In the genomic region with DNA sequence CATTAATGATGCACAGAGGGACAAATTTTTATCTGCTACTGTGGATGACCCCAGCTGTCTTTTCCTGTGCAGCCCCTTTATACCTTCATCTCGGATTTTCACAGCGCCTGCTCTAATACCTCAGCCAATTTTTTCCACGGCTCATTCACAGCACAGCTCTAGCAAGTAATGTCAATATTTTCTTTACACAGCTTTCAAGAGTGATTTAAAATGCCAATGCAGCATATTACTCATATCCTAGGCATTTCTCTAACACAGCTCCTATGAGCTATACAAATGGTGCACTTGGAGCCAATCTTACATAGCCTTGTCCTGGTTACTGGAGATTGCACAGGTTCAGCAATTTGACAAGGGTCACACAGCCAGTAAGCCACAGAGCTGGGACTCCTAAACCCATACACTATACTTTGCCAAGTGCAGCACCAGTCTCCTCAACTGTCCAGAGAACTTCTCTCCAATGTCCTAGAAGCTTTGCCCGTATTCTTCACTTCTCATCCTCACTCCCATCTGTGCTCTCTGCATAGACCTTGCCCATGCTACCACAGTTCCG, we compare ENCODE assay signal across 16 cellular contexts.
DNase-seq lines count a peak whose midpoint lies in the region; ATAC-seq and TF ChIP-seq lines count a peak whose summit lies in the region.
"Had no signal": no experiment of that assay in that cellular context is flagged by ENCODE, and none has a peak within 500 bp of the region (broad histone marks: within the 10 kb centered on the region; RNA-seq: fewer than 3 reads in every experiment).

No MANE protein-coding gene starts in this region.

- no peaks in the 10 kb centered on the region for H3F3A ChIP-seq in MM.1S (ENCODE audit: insufficient read depth, low read length)

- H3K27me3 ChIP-seq in RWPE2 (ENCODE audit: insufficient read depth, poor library complexity, severe bottlenecking), result no peaks in the 10 kb centered on the region
- H3K27me3 ChIP-seq in MM.1S (replicated peaks; ENCODE audit: insufficient read depth, low read length), result no peaks in the 10 kb centered on the region

- H4K20me1 ChIP-seq in MM.1S (ENCODE audit: insufficient read depth, low read length), result no peaks in the 10 kb centered on the region

- H3K4me2 ChIP-seq in MM.1S (ENCODE audit: low read depth, low read length), result no peak overlapping the region

- no peaks in the 10 kb centered on the region for H3K79me2 ChIP-seq in MM.1S (ENCODE audit: low read length)

- H3K27ac ChIP-seq in RWPE2 (ENCODE audit: poor library complexity, severe bottlenecking), result no peak overlapping the region
- no peak overlapping the region for H3K27ac ChIP-seq in MM.1S (ENCODE audit: low read length)
- H3K27ac ChIP-seq: psoas muscle had no signal

- intact Hi-C loops in sciatic nerve (cut with DNase I), result no loop called here

- TF ChIP-seq CTCF in RWPE2 (IDR thresholded peaks at IDR 0.05; ENCODE audit: poor library complexity, severe bottlenecking) (no peak), fibroblast of pulmonary artery (IDR thresholded peaks at IDR 0.05; ENCODE audit: low read length, missing control alignments) (no peak), MM.1S (IDR thresholded peaks at IDR 0.05; ENCODE audit: low read length) (no peak)

- peaks cover 4% of the 10 kb centered on the region for H3K9me3 ChIP-seq in RWPE2 (ENCODE audit: severe bottlenecking)
- H3K9me3 ChIP-seq in MM.1S (replicated peaks; ENCODE audit: insufficient read depth, low read length), result no peaks in the 10 kb centered on the region
- H3K9me3 ChIP-seq: psoas muscle had no signal

- H3K9ac ChIP-seq in MM.1S (ENCODE audit: low read length), result no peak overlapping the region

- DNase-seq in DMS79 (lab: John Stamatoyannopoulos, UW) (peak; percentile 29), RWPE2 (ENCODE audit: low spot score) (no peak), fibroblast of pulmonary artery (ENCODE audit: low read depth) (peak; percentile 8), sciatic nerve (ENCODE audit: low spot score) (no peak), NAMALWA (ENCODE audit: low spot score) (no peak), MM.1S (no peak)
- DNase-seq in stimulated activated CD4-positive, alpha-beta T cell treated with anti-CD3 and anti-CD28 coated beads, Interleukin-12 subunit alpha, Interleukin-12 subunit beta, amount 100 ng/mL, for 4 hours, result no peak
- DNase-seq: activated CD4-positive, alpha-beta T cell treated with anti-CD3 and anti-CD28 coated beads for 36 hours; activated naive CD4-positive, alpha-beta T cell treated with Interleukin-2 at 50 U/mL for 16 hours; AML-193; NCI-H1092; NCI-H2171; psoas muscle; SHP77 had no signal

- ATAC-seq in RWPE2 (ENCODE audit: low read depth) (peak; percentile 91), sciatic nerve (peak; percentile 10), GM19467 (IDR thresholded peaks at IDR 0.05; ENCODE audit: unreplicated experiment) (no peak)
- ATAC-seq: activated CD4-positive, alpha-beta T cell treated with anti-CD3 and anti-CD28 coated beads for 36 hours; left lobe of liver; psoas muscle had no signal

- no peaks in the 10 kb centered on the region for H3K4me1 ChIP-seq in RWPE2 (ENCODE audit: insufficient read depth, poor library complexity, severe bottlenecking)
- H3K4me1 ChIP-seq in MM.1S (ENCODE audit: low read length), result no peaks in the 10 kb centered on the region
- H3K4me1 ChIP-seq: psoas muscle had no signal

- H3K36me3 ChIP-seq in RWPE2 (ENCODE audit: low read depth) (no peaks in the 10 kb centered on the region), MM.1S (replicated peaks; ENCODE audit: insufficient read depth, low read length) (no peaks in the 10 kb centered on the region)

- no peak overlapping the region for H2AFZ ChIP-seq in MM.1S (ENCODE audit: low read length)

- H3K4me3 ChIP-seq in RWPE2 (ENCODE audit: severe bottlenecking) (no peak overlapping the region), fibroblast of pulmonary artery (replicated peaks; ENCODE audit: low read depth, low read length) (no peak overlapping the region), MM.1S (ENCODE audit: low read length) (no peak overlapping the region)
- H3K4me3 ChIP-seq: psoas muscle had no signal

- no peaks in the 10 kb centered on the region for H3K9me2 ChIP-seq in MM.1S (replicated peaks; ENCODE audit: insufficient read depth, low read length)

Comparison
In these comparisons a context has a peak if more than half of its experiments do, and no peak if none do; other contexts are left out.
1. DNase-seq: peak in DMS79 (single experiment) and fibroblast of pulmonary artery (single experiment); none in RWPE2 (single experiment), sciatic nerve (single experiment), NAMALWA (single experiment), stimulated activated CD4-positive, alpha-beta T cell treated with anti-CD3 and anti-CD28 coated beads, Interleukin-12 subunit alpha, Interleukin-12 subunit beta, amount 100 ng/mL, for 4 hours (single experiment) and MM.1S (single experiment).